1 cellular context compared by ENCODE assay signal in genomic region chr11:65422633-65423515, GRCh38.
TF ChIP-seq lines count a peak whose summit lies in the region.

Gene NEAT1 (plus strand): TSS chr11:65422798.

TF ChIP-seq in GM12878, 131 proteins besides CTCF, POLR2A, EP300 and RAD21 (continued from another document):
- TF ChIP-seq CUX1 (IDR thresholded peaks at IDR 0.05; ENCODE audit: insufficient replicate concordance, low read depth, low read length) (peak; percentile 72), NR2C1 (IDR thresholded peaks at IDR 0.05) (peak; percentile 93), SMAD5 (IDR thresholded peaks at IDR 0.05; ENCODE audit: low read depth) (peak; percentile 100), RELA (IDR thresholded peaks at IDR 0.05; ENCODE audit: borderline replicate concordance, partially characterized antibody) (peak; percentile 81), RAD51 (IDR thresholded peaks at IDR 0.05) (no peak), IRF5 (IDR thresholded peaks at IDR 0.05; ENCODE audit: borderline replicate concordance) (peak; percentile 43; the same call in 1 of the 2 replicates), TCF3 (IDR thresholded peaks at IDR 0.05; ENCODE audit: borderline replicate concordance, insufficient read depth, low read depth, low read length) (peak; percentile 98; the same call in 1 of the 2 replicates)
